In genomic region chr22:30289980-30290313, GRCh38 we compare ENCODE assay signal across 8 cellular contexts. TPM values are rescaled to one million over a fixed set of nuclear protein-coding genes. Genes with fewer than 3 reads are reported as not detected.
DNase-seq lines count a peak whose midpoint lies in the region; ATAC-seq, FAIRE-seq and TF ChIP-seq lines count a peak whose summit lies in the region.

No MANE protein-coding gene starts in this region.

- H3K4me1 ChIP-seq in kidney (ENCODE audit: control insufficient read depth in 1 of 2, insufficient read depth in 1 of 2, low read depth in 1 of 2, low read length in 2 of 2): peaks cover 31 to 33% of the 10 kb centered on the region in 2 donors
- peaks cover 16 to 42% of the 10 kb centered on the region in 2 donors for H3K4me1 ChIP-seq in thoracic aorta (ENCODE audit: control insufficient read depth in 1 of 2, low read depth in 2 of 2)

- FAIRE-seq in kidney (lab: Jason Lieb, UNC): no peak

- peaks cover 29% of the 10 kb centered on the region for H3K36me3 ChIP-seq in GM06990 (ENCODE audit: control insufficient read depth, insufficient read depth, low read length)
- H3K36me3 ChIP-seq in kidney (ENCODE audit: control insufficient read depth in 1 of 2, insufficient read depth in 2 of 2, low read length in 2 of 2): peaks cover 17 to 34% of the 10 kb centered on the region in 2 donors
- peaks cover 50% of the 10 kb centered on the region for H3K36me3 ChIP-seq in thoracic aorta

- intact Hi-C loops in kidney (cut with DNase I): no loop called here

- no peaks in the 10 kb centered on the region for H3K27me3 Mint-ChIP-seq in activated naive CD8-positive, alpha-beta T cell treated with anti-CD3 and anti-CD28 coated beads, Interleukin-2, amount 50 U/mL, for 24 hours

- H3K9ac ChIP-seq in kidney (ENCODE audit: low read length in 2 of 2): peak overlapping the region; percentile 38 to 68

- DNase-seq in GM06990 (ENCODE audit: extremely low read depth, insufficient read length): no peak
- no peak for DNase-seq in activated naive CD8-positive, alpha-beta T cell treated with anti-CD3 and anti-CD28 coated beads, Interleukin-2, amount 50 U/mL, for 24 hours
- no peak for DNase-seq in kidney
- DNase-seq in thoracic aorta (ENCODE audit: low spot score): no peak
- no peak for DNase-seq in cerebellar cortex (ENCODE audit: low spot score)
- DNase-seq in NCI-H1048 (lab: John Stamatoyannopoulos, UW): no peak
- no peak for DNase-seq in NK-92 treated with Interleukin-12 subunit alpha and Interleukin-12 subunit beta, amount 100 ng/mL, for 24 hours (lab: John Stamatoyannopoulos, UW)

- H3K27ac Mint-ChIP-seq in activated naive CD8-positive, alpha-beta T cell treated with anti-CD3 and anti-CD28 coated beads, Interleukin-2, amount 50 U/mL, for 24 hours: peak overlapping the region; percentile 73

- H3K27me3 ChIP-seq in GM06990 (replicated peaks; ENCODE audit: control insufficient read depth, insufficient read depth, low read length) (no peaks in the 10 kb centered on the region), thoracic aorta (replicated peaks; ENCODE audit: insufficient read depth) (no peaks in the 10 kb centered on the region)

- peak overlapping the region; percentile 91 to 93 for H3K27ac ChIP-seq in kidney (ENCODE audit: low read depth in 2 of 2, low read length in 2 of 2)
- H3K27ac ChIP-seq in thoracic aorta: peak overlapping the region; percentile 95 to 96

- peaks cover 19% of the 10 kb centered on the region for H3K4me1 Mint-ChIP-seq in activated naive CD8-positive, alpha-beta T cell treated with anti-CD3 and anti-CD28 coated beads, Interleukin-2, amount 50 U/mL, for 24 hours

- H3K9me3 ChIP-seq in kidney (ENCODE audit: control insufficient read depth in 1 of 2, low read length in 2 of 2) (no peaks in the 10 kb centered on the region), thoracic aorta (no peaks in the 10 kb centered on the region)

- peak; percentile 5 for ATAC-seq in HG02884 (IDR thresholded peaks at IDR 0.05; ENCODE audit: unreplicated experiment)
- peak; percentile 20 for ATAC-seq in activated naive CD8-positive, alpha-beta T cell treated with anti-CD3 and anti-CD28 coated beads, Interleukin-2, amount 50 U/mL, for 24 hours
- ATAC-seq in thoracic aorta (ENCODE audit: insufficient number of reproducible peaks, low FRiP score, low read depth): peak; percentile 3

- no peaks in the 10 kb centered on the region for H3K9me3 Mint-ChIP-seq in activated naive CD8-positive, alpha-beta T cell treated with anti-CD3 and anti-CD28 coated beads, Interleukin-2, amount 50 U/mL, for 24 hours

- TF ChIP-seq CTCF in GM06990 (IDR thresholded peaks at IDR 0.05; ENCODE audit: insufficient read depth, low read length, poor library complexity, severe bottlenecking) (peak; percentile 2), kidney (IDR thresholded peaks at IDR 0.05; ENCODE audit: borderline replicate concordance, extremely low read depth, insufficient read depth) (no peak), thoracic aorta (IDR thresholded peaks at IDR 0.05) (no peak)

- peaks cover 4% of the 10 kb centered on the region for H3K36me3 Mint-ChIP-seq in activated naive CD8-positive, alpha-beta T cell treated with anti-CD3 and anti-CD28 coated beads, Interleukin-2, amount 50 U/mL, for 24 hours (ENCODE audit: low read depth)

- H3K4me3 ChIP-seq in GM06990 (replicated peaks; ENCODE audit: low read depth, low read length) (peak overlapping the region; percentile 75), kidney (ENCODE audit: low read length in 2 of 2) (peak overlapping the region; percentile 61 to 63), thoracic aorta (peak overlapping the region; percentile 75)

- peak overlapping the region; percentile 74 for H3K4me3 Mint-ChIP-seq in activated naive CD8-positive, alpha-beta T cell treated with anti-CD3 and anti-CD28 coated beads, Interleukin-2, amount 50 U/mL, for 24 hours

RNA-seq across cellular contexts. Expression of gene CASTOR1, which starts 0.6 kb away (rescaled TPM):
- total RNA-seq in kidney (16.5 TPM), thoracic aorta (10 to 100 TPM in 1 of 2 donors, 1 to 10 TPM in 1; 7.5 to 22.6 TPM)
- polyA plus RNA-seq in kidney (ENCODE audit: insufficient read depth, low read depth, low replicate concordance): 71.7 TPM

RNA-seq across cellular contexts. Expression of gene OSM, which starts 23.3 kb away (rescaled TPM):
- total RNA-seq in kidney (1.2 TPM), thoracic aorta (10 to 100 TPM in 1 of 2 donors, 1 to 10 TPM in 1; 3.5 to 27.1 TPM)
- 0.56 TPM for polyA plus RNA-seq in kidney (ENCODE audit: insufficient read depth, low read depth, low replicate concordance)

RNA-seq across cellular contexts. Expression of gene TBC1D10A, which starts 36.8 kb away (rescaled TPM):
- total RNA-seq in kidney (34.5 TPM), thoracic aorta (10 to 100 TPM; 31.5 to 54.2 TPM)
- 31.0 TPM for polyA plus RNA-seq in kidney (ENCODE audit: insufficient read depth, low read depth, low replicate concordance)

RNA-seq across cellular contexts. Expression of gene LIF, which starts 43.4 kb away (rescaled TPM):
- total RNA-seq in kidney (10.7 TPM), thoracic aorta (10 to 100 TPM in 1 of 2 donors, 1 to 10 TPM in 1; 1.4 to 11.3 TPM)
- polyA plus RNA-seq in kidney (ENCODE audit: insufficient read depth, low read depth, low replicate concordance): 0.67 TPM
